In genomic region chr4:60223098-60223497, GRCh38 we compare ENCODE assay signal across 17 cellular contexts.
"Had no signal": no experiment of that assay in that cellular context is flagged by ENCODE, and none has a peak within 500 bp of the region (broad histone marks: within the 10 kb centered on the region; RNA-seq: fewer than 3 reads in every experiment).

No MANE protein-coding gene starts in this region.

- ATAC-seq: activated CD8-positive, alpha-beta T cell treated with anti-CD3 and anti-CD28 coated beads for 36 hours; activated T-cell treated with anti-CD3 and anti-CD28 coated beads, Interleukin-2, amount 50 U/mL, for 72 hours; left ventricle myocardium superior had no signal

- H3K4me1 ChIP-seq: sigmoid colon, stomach had no signal

- H3K4me3 ChIP-seq: sigmoid colon, stomach had no signal

- H3K27me3 ChIP-seq: sigmoid colon, stomach had no signal

- DNase-seq: activated B cell treated with CpG ODN at 0.5 μM for 24 hours; activated CD4-positive, alpha-beta T cell treated with anti-CD3 and anti-CD28 coated beads for 48 hours; activated CD8-positive, alpha-beta memory T cell treated with anti-CD3 and anti-CD28 coated beads, Interleukin-2, amount 50 U/mL, for 48 hours; activated CD8-positive, alpha-beta T cell treated with anti-CD3 and anti-CD28 coated beads for 36 hours; activated gamma-delta T cell treated with Interleukin-2 at 50 U/mL for 16 hours; activated T-cell treated with anti-CD3 and anti-CD28 coated beads, Interleukin-2, amount 50 U/mL, for 72 hours; cerebellar nuclear complex; glutamatergic neuron; hypothalamus; kidney glomerular epithelial cell; left ventricle myocardium superior; mesendoderm; occipital lobe; sigmoid colon; stimulated activated CD4-positive, alpha-beta T cell treated with anti-CD3 and anti-CD28 coated beads, Interleukin-12 subunit alpha, Interleukin-12 subunit beta, amount 100 ng/mL, for 4 hours; stimulated activated CD4-positive, alpha-beta T cell treated with anti-CD3 and anti-CD28 coated beads, Interleukin-2, amount 100 ng/mL, for 24 hours; stomach had no signal

- H3K9me3 ChIP-seq: sigmoid colon, stomach had no signal

- H3K36me3 ChIP-seq: sigmoid colon, stomach had no signal

- H3K27ac ChIP-seq: sigmoid colon, stomach had no signal
